11 cellular contexts compared by ENCODE assay signal in genomic region chr22:23204541-23205157, GRCh38. TPM values are rescaled to one million over a fixed set of nuclear protein-coding genes. Genes with fewer than 3 reads are reported as not detected.
DNase-seq lines count a peak whose midpoint lies in the region; ATAC-seq and TF ChIP-seq lines count a peak whose summit lies in the region.
"Had no signal": no experiment of that assay in that cellular context is flagged by ENCODE, and none has a peak within 500 bp of the region (broad histone marks: within the 10 kb centered on the region; RNA-seq: fewer than 3 reads in every experiment).

No MANE protein-coding gene starts in this region.

- no peak for TF ChIP-seq CTCF in ascending aorta (IDR thresholded peaks at IDR 0.05)

- intact Hi-C loops in ascending aorta (cut with DNase I), result loop anchor here (1.0 to 2.0 kb wide), 4 partner anchors 11 to 52 kb away; partner anchors contain the start of gene BCR

- ATAC-seq in GM18511 (IDR thresholded peaks at IDR 0.05; ENCODE audit: unreplicated experiment) (no peak), HG02938 (IDR thresholded peaks at IDR 0.05; ENCODE audit: unreplicated experiment) (no peak)
- ATAC-seq: stimulated activated naive CD8-positive, alpha-beta T cell treated with anti-CD3 and anti-CD28 coated beads, Interleukin-15, amount 100 ng/mL, for 72 hours; T-helper 17 cell had no signal

- peak; percentile 17 for DNase-seq in NCI-H1694 treated with DMSO at 0.1 percent for 48 hours (lab: John Stamatoyannopoulos, UW)
- peak in 1 of 2 donors; percentile 82 for DNase-seq in ascending aorta (ENCODE audit: low spot score in 2 of 2)
- peak; percentile 70 for DNase-seq in kidney tubule cell (ENCODE audit: low spot score)
- no peak for DNase-seq in NCI-H128 (lab: John Stamatoyannopoulos, UW; ENCODE audit: unreplicated experiment)
- DNase-seq: effector memory CD4-positive, alpha-beta T cell; stimulated activated naive CD8-positive, alpha-beta T cell treated with anti-CD3 and anti-CD28 coated beads, Interleukin-15, amount 100 ng/mL, for 72 hours; T-helper 17 cell had no signal

- peak overlapping the region in 1 of 2 donors; percentile 1 for H3K4me3 ChIP-seq in ascending aorta
- H3K4me3 ChIP-seq in subcutaneous abdominal adipose tissue (ENCODE audit: low read depth in 1 of 5, low read length in 5 of 5), result no peak overlapping the region

- H3K36me3 ChIP-seq in ascending aorta (no peaks in the 10 kb centered on the region), subcutaneous abdominal adipose tissue (ENCODE audit: control insufficient read depth in 5 of 5, insufficient read depth in 5 of 5, low read length in 5 of 5) (peaks cover 0 to 7% (median 4%) of the 10 kb centered on the region in 5 donors)

- H3K27ac ChIP-seq in ascending aorta, result peak overlapping the region; percentile 75 to 79
- peak overlapping the region; percentile 55 for H3K27ac ChIP-seq in subcutaneous abdominal adipose tissue (ENCODE audit: low read depth, low read length)

- H3K9ac ChIP-seq in subcutaneous abdominal adipose tissue (ENCODE audit: low read length in 5 of 5), result no peak overlapping the region

- H3K9me3 ChIP-seq in ascending aorta (no peaks in the 10 kb centered on the region), subcutaneous abdominal adipose tissue (ENCODE audit: control insufficient read depth in 5 of 5, low read length in 5 of 5) (no peaks in the 10 kb centered on the region)

- H3K4me1 ChIP-seq in ascending aorta, result peaks cover 25 to 46% of the 10 kb centered on the region in 2 donors
- peaks cover 10 to 37% (median 36%) of the 10 kb centered on the region in 5 donors for H3K4me1 ChIP-seq in subcutaneous abdominal adipose tissue (ENCODE audit: control insufficient read depth in 5 of 5, insufficient read depth in 5 of 5, low read length in 5 of 5)

- H3K27me3 ChIP-seq in ascending aorta, result no peaks in the 10 kb centered on the region
- no peaks in the 10 kb centered on the region for H3K27me3 ChIP-seq in subcutaneous abdominal adipose tissue (ENCODE audit: control insufficient read depth in 5 of 5, insufficient read depth in 4 of 5, low read length in 5 of 5)

RNA-seq across cellular contexts. Expression of gene BCR, which starts 24.3 kb away (rescaled TPM):
- 216 TPM for total RNA-seq in ascending aorta

RNA-seq across cellular contexts. Expression of gene RAB36, which starts 59.4 kb away (rescaled TPM):
- 1.8 TPM for total RNA-seq in ascending aorta
- total RNA-seq: activated T-helper 2 cell treated with anti-CD3 and anti-CD28 coated beads, Interferon-gamma antibody, Interleukin-2, Interleukin-4, amounts not matched to agents 10 μg/mL and 5 μg/mL and 100 μg/mL, durations not matched to agents 14 hours and 24 hours and 36 hours had no signal
